8 cellular contexts compared by ENCODE assay signal in genomic region chr5:154756203-154756870, GRCh38. TPM values are rescaled to one million over a fixed set of nuclear protein-coding genes. Genes with fewer than 3 reads are reported as not detected.
DNase-seq lines count a peak whose midpoint lies in the region; ATAC-seq and TF ChIP-seq lines count a peak whose summit lies in the region.

No MANE protein-coding gene starts in this region.

- peaks cover 29% of the 10 kb centered on the region for H3K36me3 Mint-ChIP-seq in activated T-helper 2 cell treated with anti-CD3 and anti-CD28 coated beads, Interferon-gamma antibody, Interleukin-2, Interleukin-4, amounts not matched to agents 10 μg/mL and 5 μg/mL and 100 μg/mL, durations not matched to agents 14 hours and 24 hours and 36 hours (ENCODE audit: low read depth)
- no peaks in the 10 kb centered on the region for H3K36me3 Mint-ChIP-seq in osteocyte (ENCODE audit: unreplicated experiment)

- TF ChIP-seq CTCF in gastroesophageal sphincter (IDR thresholded peaks at IDR 0.05), result no peak
- TF ChIP-seq CTCF in osteocyte (IDR thresholded peaks at IDR 0.05), result no peak

- no peaks in the 10 kb centered on the region for H3K9me3 Mint-ChIP-seq in activated T-helper 2 cell treated with anti-CD3 and anti-CD28 coated beads, Interferon-gamma antibody, Interleukin-2, Interleukin-4, amounts not matched to agents 10 μg/mL and 5 μg/mL and 100 μg/mL, durations not matched to agents 14 hours and 24 hours and 36 hours
- no peaks in the 10 kb centered on the region for H3K9me3 Mint-ChIP-seq in osteocyte (ENCODE audit: unreplicated experiment)

- ATAC-seq in gastroesophageal sphincter (no peak), aorta (ENCODE audit: low FRiP score) (peak; percentile 58), HG03108 (IDR thresholded peaks at IDR 0.05; ENCODE audit: unreplicated experiment) (no peak)

- peak overlapping the region; percentile 91 to 100 (median 97) for H3K27ac ChIP-seq in gastroesophageal sphincter
- peak overlapping the region; percentile 58 to 87 for H3K27ac ChIP-seq in aorta (ENCODE audit: low read depth in 1 of 2, low read length in 2 of 2)

- H3K27me3 Mint-ChIP-seq in activated T-helper 2 cell treated with anti-CD3 and anti-CD28 coated beads, Interferon-gamma antibody, Interleukin-2, Interleukin-4, amounts not matched to agents 10 μg/mL and 5 μg/mL and 100 μg/mL, durations not matched to agents 14 hours and 24 hours and 36 hours (ENCODE audit: low read depth), result no peaks in the 10 kb centered on the region
- no peaks in the 10 kb centered on the region for H3K27me3 Mint-ChIP-seq in osteocyte (ENCODE audit: unreplicated experiment)

- no peaks in the 10 kb centered on the region for H3K9me3 ChIP-seq in gastroesophageal sphincter
- H3K9me3 ChIP-seq in aorta (ENCODE audit: control insufficient read depth, low read length), result no peaks in the 10 kb centered on the region

- H3K4me3 ChIP-seq in gastroesophageal sphincter (peak overlapping the region; percentile 92 to 95), aorta (ENCODE audit: low read length in 2 of 2) (peak overlapping the region; percentile 66 to 91)

- DNase-seq in Daoy (ENCODE audit: low read depth) (peak; percentile 39), NCI-H748 treated with DMSO at 0.1 percent for 48 hours (lab: John Stamatoyannopoulos, UW) (peak; percentile 39), osteocyte (ENCODE audit: extremely low spot score, unreplicated experiment) (no peak), aorta (peak; percentile 73 to 84), foreskin melanocyte (no peak)
- peak; percentile 24 for DNase-seq in activated T-helper 2 cell treated with anti-CD3 and anti-CD28 coated beads, Interferon-gamma antibody, Interleukin-2, Interleukin-4, amounts not matched to agents 10 μg/mL and 5 μg/mL and 100 μg/mL, durations not matched to agents 14 hours and 24 hours and 36 hours (ENCODE audit: low spot score)

- H3K4me1 ChIP-seq in gastroesophageal sphincter (peaks cover 5 to 66% (median 35%) of the 10 kb centered on the region in 3 donors), aorta (ENCODE audit: control insufficient read depth in 1 of 2, insufficient read depth in 2 of 2, low read length in 2 of 2) (peaks cover 0 to 3% of the 10 kb centered on the region in 2 donors)

- no peak for TF ChIP-seq POLR2A in gastroesophageal sphincter (IDR thresholded peaks at IDR 0.05)

- H3K27me3 ChIP-seq in gastroesophageal sphincter (no peaks in the 10 kb centered on the region), aorta (ENCODE audit: control insufficient read depth in 1 of 2, insufficient read depth in 2 of 2, low read length in 1 of 2) (no peaks in the 10 kb centered on the region)

- H3K36me3 ChIP-seq in gastroesophageal sphincter, result no peaks in the 10 kb centered on the region
- no peaks in the 10 kb centered on the region for H3K36me3 ChIP-seq in aorta (ENCODE audit: control insufficient read depth in 1 of 2, insufficient read depth in 2 of 2, low read length in 1 of 2)

- H3K27ac Mint-ChIP-seq in activated T-helper 2 cell treated with anti-CD3 and anti-CD28 coated beads, Interferon-gamma antibody, Interleukin-2, Interleukin-4, amounts not matched to agents 10 μg/mL and 5 μg/mL and 100 μg/mL, durations not matched to agents 14 hours and 24 hours and 36 hours, result peak overlapping the region; percentile 98
- H3K27ac Mint-ChIP-seq in osteocyte (ENCODE audit: unreplicated experiment), result peak overlapping the region; percentile 89

- TF ChIP-seq EP300 in gastroesophageal sphincter (IDR thresholded peaks at IDR 0.05), result no peak

- H3K4me1 Mint-ChIP-seq in activated T-helper 2 cell treated with anti-CD3 and anti-CD28 coated beads, Interferon-gamma antibody, Interleukin-2, Interleukin-4, amounts not matched to agents 10 μg/mL and 5 μg/mL and 100 μg/mL, durations not matched to agents 14 hours and 24 hours and 36 hours (ENCODE audit: low read depth), result peaks cover 48% of the 10 kb centered on the region
- H3K4me1 Mint-ChIP-seq in osteocyte (ENCODE audit: unreplicated experiment), result peaks cover 42% of the 10 kb centered on the region

- peak overlapping the region; percentile 97 for H3K4me3 Mint-ChIP-seq in activated T-helper 2 cell treated with anti-CD3 and anti-CD28 coated beads, Interferon-gamma antibody, Interleukin-2, Interleukin-4, amounts not matched to agents 10 μg/mL and 5 μg/mL and 100 μg/mL, durations not matched to agents 14 hours and 24 hours and 36 hours (ENCODE audit: low read depth)
- H3K4me3 Mint-ChIP-seq in osteocyte (ENCODE audit: unreplicated experiment), result peak overlapping the region; percentile 95

- intact Hi-C loops in activated T-helper 2 cell treated with anti-CD3 and anti-CD28 coated beads, Interferon-gamma antibody, Interleukin-2, Interleukin-4, amounts not matched to agents 10 μg/mL and 5 μg/mL and 100 μg/mL, durations not matched to agents 14 hours and 24 hours and 36 hours (cut with micrococcal nuclease), result loop anchor here (5.0 to 10.0 kb wide), 3 partner anchors 104 to 562 kb away; partner anchors contain the start of genes GALNT10 and SAP30L
- intact Hi-C loops in aorta (cut with DNase I), result loop anchor here (2.0 to 5.0 kb wide), 3 partner anchors 44 to 78 kb away; no protein-coding TSS in a partner anchor

- 0% methylated on average over 2 to 11 of the region's 48 CpGs for WGBS in gastroesophageal sphincter (ENCODE audit: low coverage in 1 of 2), 2 donors
- WGBS in aorta, 2 donors, result 0 to 1% methylated on average over 44 to 48 of the region's 48 CpGs

RNA-seq across cellular contexts. Expression of gene LARP1, which starts 1.2 kb away (rescaled TPM):
- total RNA-seq in Daoy (2014; rRNA removed; shearing (Covaris generic)), result 38.5 and 61.9 TPM in 2 replicates
- 278 and 301 TPM in 2 replicates for total RNA-seq in activated T-helper 2 cell treated with anti-CD3 and anti-CD28 coated beads, Interferon-gamma antibody, Interleukin-2, Interleukin-4, amounts not matched to agents 10 μg/mL and 5 μg/mL and 100 μg/mL, durations not matched to agents 14 hours and 24 hours and 36 hours
- 100 to 1,000 TPM in 1 of 4 donors, 10 to 100 TPM in 3; 64.6 to 118 (median 80.1) TPM for total RNA-seq in gastroesophageal sphincter
- 247 TPM in 2 replicates for total RNA-seq in osteocyte
- 100 to 1,000 TPM; 126 to 142 TPM for total RNA-seq in aorta
- polyA plus RNA-seq in aorta, result 10 to 100 TPM; 15.4 to 22.8 TPM

Comparison
In these comparisons a context has a peak if more than half of its experiments do, and no peak if none do; other contexts are left out.
1. DNase-seq: peak in Daoy (single experiment), NCI-H748 treated with DMSO at 0.1 percent for 48 hours (single experiment), activated T-helper 2 cell treated with anti-CD3 and anti-CD28 coated beads, Interferon-gamma antibody, Interleukin-2, Interleukin-4, amounts not matched to agents 10 μg/mL and 5 μg/mL and 100 μg/mL, durations not matched to agents 14 hours and 24 hours and 36 hours (single experiment) and aorta (2 of 2); none in osteocyte (single experiment) and foreskin melanocyte (single experiment).